ENCODE assay signal across 27 cellular contexts in genomic region chr1:163076446-163076845, GRCh38. TPM values are rescaled to one million over a fixed set of nuclear protein-coding genes. Genes with fewer than 3 reads are reported as not detected.
DNase-seq lines count a peak whose midpoint lies in the region; ATAC-seq and TF ChIP-seq lines count a peak whose summit lies in the region.
"Had no signal": no experiment of that assay in that cellular context is flagged by ENCODE, and none has a peak within 500 bp of the region (broad histone marks: within the 10 kb centered on the region; RNA-seq: fewer than 3 reads in every experiment).

No MANE protein-coding gene starts in this region.

- TF ChIP-seq RAD21 in SK-N-SH (IDR thresholded peaks at IDR 0.05; ENCODE audit: low read length) = no peak

- H3K4me1 ChIP-seq in BE2C (peaks cover 31% of the 10 kb centered on the region), SK-N-SH (ENCODE audit: control insufficient read depth in 1 of 2, insufficient read depth in 2 of 2, low read depth in 1 of 2, low read length in 1 of 2) (peaks cover 25 to 29% of the 10 kb centered on the region in 2 experiments; a peak in 3 of 4 replicates)
- H3K4me1 ChIP-seq: Caco-2, SJCRH30 had no signal

- no peak for TF ChIP-seq CTCF in BE2C (IDR thresholded peaks at IDR 0.05; ENCODE audit: low read depth, low read length)
- no peak for TF ChIP-seq CTCF in SK-N-SH (IDR thresholded peaks at IDR 0.05)
- TF ChIP-seq CTCF in osteocyte (IDR thresholded peaks at IDR 0.05) = no peak

- DNase-seq in BE2C = no peak
- DNase-seq in SK-N-SH = no peak
- DNase-seq in dedifferentiated amniotic fluid mesenchymal stem cell (ENCODE audit: extremely low spot score) = peak; percentile 37
- no peak for DNase-seq in osteocyte (ENCODE audit: extremely low spot score, unreplicated experiment)
- no peak for DNase-seq in nucleus accumbens (lab: John Stamatoyannopoulos, UW)
- no peak for DNase-seq in HUDEP-2 (lab: John Stamatoyannopoulos, UW; ENCODE audit: unreplicated experiment in 76 of 76)
- DNase-seq: AML-193; C1 segment of cervical spinal cord; Caco-2; CD8-positive, alpha-beta T cell; DMS79; EL; GDM1; KBM-7; MV-4-11; NCI-H1105 treated with DMSO at 0.1 percent for 48 hours; NCI-H146; NCI-H1930; NCI-H2107; NCI-H446 treated with DMSO at 0.1 percent for 48 hours; NCI-H526; NCI-H82; NK-92 treated with Interleukin-12 subunit alpha and Interleukin-12 subunit beta, amount 100 ng/mL, for 24 hours; PC-3; SJCRH30 had no signal

- H3K27me3 ChIP-seq in BE2C = no peaks in the 10 kb centered on the region
- H3K27me3 ChIP-seq in SK-N-SH (ENCODE audit: insufficient read depth) = no peaks in the 10 kb centered on the region
- H3K27me3 ChIP-seq: SJCRH30 had no signal

- H3F3A ChIP-seq in SK-N-SH (replicated peaks; ENCODE audit: insufficient read depth) = peaks cover 62% of the 10 kb centered on the region

- H3K9me2 ChIP-seq in SK-N-SH = no peaks in the 10 kb centered on the region

- WGBS in SK-N-SH (ENCODE audit: low lambda C conversion rate) = 86% methylated on average over 3 of the region's 3 CpGs

- peaks cover 28% of the 10 kb centered on the region for H3K4me1 Mint-ChIP-seq in osteocyte (ENCODE audit: unreplicated experiment)

- ATAC-seq in GM21381 (IDR thresholded peaks at IDR 0.05; ENCODE audit: unreplicated experiment) = no peak
- ATAC-seq: CD8-positive, alpha-beta T cell; PC-3; Right ventricle myocardium inferior had no signal

- no peak overlapping the region for H2AFZ ChIP-seq in SK-N-SH (ENCODE audit: low read depth)

- peaks cover 60% of the 10 kb centered on the region for H3K36me3 ChIP-seq in BE2C
- peaks cover 48 to 55% of the 10 kb centered on the region in 2 experiments for H3K36me3 ChIP-seq in SK-N-SH (replicated peaks in 1 of 2; ENCODE audit: control insufficient read depth in 1 of 2, insufficient read depth in 2 of 2, low read length in 1 of 2)
- H3K36me3 ChIP-seq: SJCRH30 had no signal

- H3K4me2 ChIP-seq in SK-N-SH = no peak overlapping the region

- no peak for TF ChIP-seq EP300 in SK-N-SH (IDR thresholded peaks at IDR 0.05; ENCODE audit: borderline replicate concordance in 1 of 2, low read depth in 1 of 2, low read length in 1 of 2)

- peak overlapping the region; percentile 10; the same call in 1 of the 2 replicates for H3K4me3 ChIP-seq in BE2C (ENCODE audit: low read depth, low read length)
- no peak overlapping the region; a peak in 1 of 4 replicates for H3K4me3 ChIP-seq in SK-N-SH (ENCODE audit: low read depth in 2 of 2, low read length in 1 of 2)
- H3K4me3 ChIP-seq: SJCRH30 had no signal

- CTCF ChIA-PET in SK-N-SH (lab: Yijun Ruan, JAX) = interaction anchor here (0.7 kb wide), 1 partner anchor 198 kb away, joined by 3 read pairs; no protein-coding TSS in a partner anchor

- H3K27ac Mint-ChIP-seq in osteocyte (ENCODE audit: unreplicated experiment) = peak overlapping the region; percentile 23
- H3K27ac Mint-ChIP-seq: CD8-positive, alpha-beta T cell had no signal

- H3K4me3 Mint-ChIP-seq in osteocyte (ENCODE audit: unreplicated experiment) = no peak overlapping the region
- H3K4me3 Mint-ChIP-seq: CD8-positive, alpha-beta T cell had no signal

- peaks cover 51% of the 10 kb centered on the region for H3K36me3 Mint-ChIP-seq in osteocyte (ENCODE audit: unreplicated experiment)
- H3K36me3 Mint-ChIP-seq: CD8-positive, alpha-beta T cell had no signal

- H3K9ac ChIP-seq in SK-N-SH = no peak overlapping the region

- H3K79me2 ChIP-seq in SK-N-SH (ENCODE audit: insufficient read depth) = peaks cover 29% of the 10 kb centered on the region

- H4K20me1 ChIP-seq in SK-N-SH (ENCODE audit: insufficient read depth) = no peaks in the 10 kb centered on the region; the same call in 1 of the 2 replicates

- H3K9me3 ChIP-seq in BE2C = no peaks in the 10 kb centered on the region
- H3K9me3 ChIP-seq in SK-N-SH = no peaks in the 10 kb centered on the region
- H3K9me3 ChIP-seq: Caco-2, SJCRH30 had no signal

- no peaks in the 10 kb centered on the region for H3K27me3 Mint-ChIP-seq in osteocyte (ENCODE audit: unreplicated experiment)

- POLR2A ChIA-PET in SK-N-SH (lab: Yijun Ruan, JAX) = interaction anchor here (0.7 to 2.1 kb wide), 10 partner anchors 25 to 215 kb away, joined by 3 to 27 read pairs (median 6); partner anchors contain the start of gene CCDC190

- no peaks in the 10 kb centered on the region for H3K9me3 Mint-ChIP-seq in osteocyte (ENCODE audit: unreplicated experiment)
- H3K9me3 Mint-ChIP-seq: CD8-positive, alpha-beta T cell had no signal

- peak overlapping the region; percentile 91 to 99 for H3K27ac ChIP-seq in SK-N-SH (ENCODE audit: low read depth in 2 of 2, low read length in 1 of 2)
- H3K27ac ChIP-seq: SJCRH30 had no signal

TF ChIP-seq in SK-N-SH, 30 proteins besides CTCF, POLR2A, EP300 and RAD21:
- TF ChIP-seq TCF12 (IDR thresholded peaks at IDR 0.05) (no peak), YY1 (IDR thresholded peaks at IDR 0.05; ENCODE audit: low read depth) (no peak), MEF2A (IDR thresholded peaks at IDR 0.05; ENCODE audit: borderline replicate concordance, low read depth) (no peak), FOXJ3 (CRISPR knock-in tag; IDR thresholded peaks at IDR 0.05) (no peak), CHD2 (IDR thresholded peaks at IDR 0.05; ENCODE audit: low read length, partially characterized antibody) (no peak), USF2 (IDR thresholded peaks at IDR 0.05; ENCODE audit: borderline replicate concordance, low read depth, low read length) (no peak), FOSL2 (IDR thresholded peaks at IDR 0.05; ENCODE audit: borderline replicate concordance, low read depth) (no peak), FOXM1 (IDR thresholded peaks at IDR 0.05; ENCODE audit: low read depth) (no peak)
- TF ChIP-seq, protein P1, sequence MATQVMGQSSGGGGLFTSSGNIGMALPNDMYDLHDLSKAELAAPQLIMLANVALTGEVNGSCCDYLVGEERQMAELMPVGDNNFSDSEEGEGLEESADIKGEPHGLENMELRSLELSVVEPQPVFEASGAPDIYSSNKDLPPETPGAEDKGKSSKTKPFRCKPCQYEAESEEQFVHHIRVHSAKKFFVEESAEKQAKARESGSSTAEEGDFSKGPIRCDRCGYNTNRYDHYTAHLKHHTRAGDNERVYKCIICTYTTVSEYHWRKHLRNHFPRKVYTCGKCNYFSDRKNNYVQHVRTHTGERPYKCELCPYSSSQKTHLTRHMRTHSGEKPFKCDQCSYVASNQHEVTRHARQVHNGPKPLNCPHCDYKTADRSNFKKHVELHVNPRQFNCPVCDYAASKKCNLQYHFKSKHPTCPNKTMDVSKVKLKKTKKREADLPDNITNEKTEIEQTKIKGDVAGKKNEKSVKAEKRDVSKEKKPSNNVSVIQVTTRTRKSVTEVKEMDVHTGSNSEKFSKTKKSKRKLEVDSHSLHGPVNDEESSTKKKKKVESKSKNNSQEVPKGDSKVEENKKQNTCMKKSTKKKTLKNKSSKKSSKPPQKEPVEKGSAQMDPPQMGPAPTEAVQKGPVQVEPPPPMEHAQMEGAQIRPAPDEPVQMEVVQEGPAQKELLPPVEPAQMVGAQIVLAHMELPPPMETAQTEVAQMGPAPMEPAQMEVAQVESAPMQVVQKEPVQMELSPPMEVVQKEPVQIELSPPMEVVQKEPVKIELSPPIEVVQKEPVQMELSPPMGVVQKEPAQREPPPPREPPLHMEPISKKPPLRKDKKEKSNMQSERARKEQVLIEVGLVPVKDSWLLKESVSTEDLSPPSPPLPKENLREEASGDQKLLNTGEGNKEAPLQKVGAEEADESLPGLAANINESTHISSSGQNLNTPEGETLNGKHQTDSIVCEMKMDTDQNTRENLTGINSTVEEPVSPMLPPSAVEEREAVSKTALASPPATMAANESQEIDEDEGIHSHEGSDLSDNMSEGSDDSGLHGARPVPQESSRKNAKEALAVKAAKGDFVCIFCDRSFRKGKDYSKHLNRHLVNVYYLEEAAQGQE (IDR thresholded peaks at IDR 0.05; ENCODE audit: low read depth, low read length) = no peak

RNA-seq across cellular contexts. Expression of gene RGS4, which starts 7.3 kb away (rescaled TPM):
- polyA plus RNA-seq in BE2C (2012; ENCODE audit: insufficient read depth, insufficient read length, low read depth) = 285 TPM
- 124 and 193 TPM in 2 replicates for polyA plus RNA-seq in SK-N-SH (2012; rRNA removed)
- polyA plus RNA-seq in SK-N-SH (2012; cell fraction: cytosol; rRNA removed) = 212 and 232 TPM in 2 replicates
- 79.0 and 164 TPM in 2 replicates for polyA plus RNA-seq in SK-N-SH (2012; cell fraction: nucleus; rRNA removed)
- 99.0 and 121 TPM in 2 replicates for total RNA-seq in osteocyte
- total RNA-seq: CD8-positive, alpha-beta T cell had no signal
